In the genomic region with DNA sequence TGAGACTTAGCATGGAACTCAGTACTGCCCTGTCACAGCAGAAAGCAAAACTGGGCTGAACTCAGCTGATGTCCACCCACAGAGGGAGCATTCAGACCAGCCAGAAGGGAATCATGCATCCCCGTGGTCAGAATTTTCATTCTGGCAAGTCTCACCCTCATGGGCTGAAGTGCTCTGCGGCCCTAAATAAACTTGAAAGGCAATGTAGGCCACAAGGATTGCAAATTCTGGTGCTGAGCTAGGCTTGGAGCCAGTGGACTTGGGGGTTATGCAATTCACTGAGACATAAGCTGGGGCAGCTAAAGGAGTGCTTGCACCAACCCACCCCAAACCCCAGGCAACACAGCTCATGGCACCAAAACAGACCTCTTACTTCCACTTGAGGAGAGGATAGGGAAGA, we compare ENCODE assay signal across 16 cellular contexts.
DNase-seq lines count a peak whose midpoint lies in the region.
"Had no signal": no experiment of that assay in that cellular context is flagged by ENCODE, and none has a peak within 500 bp of the region (broad histone marks: within the 10 kb centered on the region; RNA-seq: fewer than 3 reads in every experiment).

No MANE protein-coding gene starts in this region.

- DNase-seq in Ammon's horn (ENCODE audit: low spot score) (peak; percentile 53), amygdala (lab: John Stamatoyannopoulos, UW) (peak in 33 of 56 donors; percentile 2 to 70 (median 26)), globus pallidus (ENCODE audit: low spot score) (peak; percentile 61), occipital lobe (lab: John Stamatoyannopoulos, UW) (peak; percentile 35), AG08395 (ENCODE audit: low spot score) (no peak), activated T-cell treated with anti-CD3 and anti-CD28 coated beads for 4 hours (no peak), ureter (ENCODE audit: low spot score) (no peak)
- no peak for DNase-seq in activated CD4-positive, CD25-positive, alpha-beta regulatory T cell (lab: John Stamatoyannopoulos, UW)
- DNase-seq: DMS 273 treated with DMSO at 0.1 percent for 48 hours, HFFc6, KG1, NCI-H1436 treated with DMSO at 0.1 percent for 48 hours, NCI-H2081, NCI-H510A, NCI-H774, PC-9 had no signal

Comparison
In these comparisons a context has a peak if more than half of its experiments do, and no peak if none do; other contexts are left out.
1. DNase-seq: peak in Ammon's horn (single experiment), amygdala (33 of 56), globus pallidus (single experiment) and occipital lobe (single experiment); none in AG08395 (single experiment), activated T-cell treated with anti-CD3 and anti-CD28 coated beads for 4 hours (single experiment), ureter (single experiment) and activated CD4-positive, CD25-positive, alpha-beta regulatory T cell (0 of 4).